Comparison of ENCODE assay signal across 8 cellular contexts in genomic region chr14:69191340-69192111, GRCh38. TPM values are rescaled to one million over a fixed set of nuclear protein-coding genes. Genes with fewer than 3 reads are reported as not detected.
DNase-seq lines count a peak whose midpoint lies in the region; ATAC-seq and TF ChIP-seq lines count a peak whose summit lies in the region.

TSS of gene EXD2 (plus strand) at chr14:69191498. CDS start at chr14:69209471, 17,973 bp downstream.

- H3K4me1 Mint-ChIP-seq in neural crest cell: peaks cover 17% of the 10 kb centered on the region

- H3K9ac ChIP-seq in Karpas-422 (ENCODE audit: low read length): peak within 1 kb of the TSS; percentile 80
- peak within 1 kb of the TSS; percentile 74 to 88 for H3K9ac ChIP-seq in stomach smooth muscle (ENCODE audit: low read length in 2 of 2)

- H3K4me2 ChIP-seq in Karpas-422 (ENCODE audit: low read depth, low read length, poor library complexity, severe bottlenecking): peak within 1 kb of the TSS; percentile 75

- no peaks in the 10 kb centered on the region for H3K36me3 ChIP-seq in Karpas-422 (ENCODE audit: insufficient read depth, low read length)
- H3K36me3 ChIP-seq in RWPE2 (ENCODE audit: low read depth): peaks cover 10% of the 10 kb centered on the region; the same call in 1 of the 2 replicates
- no peaks in the 10 kb centered on the region for H3K36me3 ChIP-seq in stomach smooth muscle (ENCODE audit: control insufficient read depth in 2 of 2, insufficient read depth in 2 of 2, low read length in 2 of 2)

- TF ChIP-seq CTCF in RWPE2 (IDR thresholded peaks at IDR 0.05; ENCODE audit: poor library complexity, severe bottlenecking) (no peak), foreskin keratinocyte (conservative IDR thresholded peaks at IDR 0.05) (no peak), neural crest cell (conservative IDR thresholded peaks at IDR 0.05) (no peak)

- H2AFZ ChIP-seq in Karpas-422 (ENCODE audit: low read length): peak within 1 kb of the TSS; percentile 97

- peaks cover 4% of the 10 kb centered on the region for H3K36me3 Mint-ChIP-seq in neural crest cell (ENCODE audit: low read depth)

- no peak within 1 kb of the TSS for H3K27ac ChIP-seq in Karpas-422 (ENCODE audit: low read length)
- H3K27ac ChIP-seq in RWPE2 (ENCODE audit: poor library complexity, severe bottlenecking): peak within 1 kb of the TSS; percentile 61
- H3K27ac ChIP-seq in foreskin keratinocyte: peak within 1 kb of the TSS; percentile 77
- H3K27ac ChIP-seq in stomach smooth muscle (ENCODE audit: low read length): peak within 1 kb of the TSS; percentile 31

- H3K4me3 ChIP-seq in Karpas-422 (ENCODE audit: low read length) (peak within 1 kb of the TSS; percentile 90), RWPE2 (ENCODE audit: severe bottlenecking) (peak within 1 kb of the TSS; percentile 56), stomach smooth muscle (ENCODE audit: low read length in 2 of 2) (peak within 1 kb of the TSS; percentile 68 to 95)

- peaks cover 2% of the 10 kb centered on the region for H3K27me3 Mint-ChIP-seq in neural crest cell (ENCODE audit: low read depth)

- peak; percentile 81 for DNase-seq in DMS53 treated with DMSO at 0.1 percent for 48 hours (lab: John Stamatoyannopoulos, UW; ENCODE audit: unreplicated experiment)
- peak; percentile 97 for DNase-seq in Karpas-422
- DNase-seq in RWPE2 (ENCODE audit: low spot score): peak; percentile 96
- DNase-seq in activated gamma-delta T cell treated with anti-CD3 and anti-CD28 coated beads, Interleukin-2, amount 50 U/mL, for 16 hours (ENCODE audit: low read depth): peak; percentile 57
- DNase-seq in foreskin keratinocyte: peak; percentile 79 to 91
- DNase-seq in neural crest cell (ENCODE audit: low read depth, low spot score): peak; percentile 66

- no peaks in the 10 kb centered on the region for H3K9me2 ChIP-seq in Karpas-422 (replicated peaks; ENCODE audit: insufficient read depth, low read length)

- H3K4me3 Mint-ChIP-seq in neural crest cell: peak within 1 kb of the TSS; percentile 98

- no peaks in the 10 kb centered on the region for H3K9me3 Mint-ChIP-seq in neural crest cell

- peaks cover 21% of the 10 kb centered on the region for H3K79me2 ChIP-seq in Karpas-422 (ENCODE audit: low read length)

- no peaks in the 10 kb centered on the region for H4K20me1 ChIP-seq in Karpas-422 (ENCODE audit: insufficient read depth, low read depth, low read length)

- H3K4me1 ChIP-seq in Karpas-422 (ENCODE audit: low read length) (peaks cover 23% of the 10 kb centered on the region), RWPE2 (ENCODE audit: insufficient read depth, poor library complexity, severe bottlenecking) (peaks cover 16% of the 10 kb centered on the region), foreskin keratinocyte (peaks cover 3% of the 10 kb centered on the region), stomach smooth muscle (ENCODE audit: control insufficient read depth, insufficient read depth, low read length) (peaks cover 2% of the 10 kb centered on the region)

- H3K27me3 ChIP-seq in Karpas-422 (ENCODE audit: low read length) (no peaks in the 10 kb centered on the region), RWPE2 (ENCODE audit: insufficient read depth, poor library complexity, severe bottlenecking) (no peaks in the 10 kb centered on the region), foreskin keratinocyte (no peaks in the 10 kb centered on the region), stomach smooth muscle (ENCODE audit: control insufficient read depth in 1 of 2, insufficient read depth in 2 of 2, low read length in 2 of 2) (no peaks in the 10 kb centered on the region)

- ATAC-seq in GM21737 (IDR thresholded peaks at IDR 0.05; ENCODE audit: unreplicated experiment) (peak; percentile 84), RWPE2 (ENCODE audit: low read depth) (peak; percentile 98), foreskin keratinocyte (peak; percentile 93)

- no peaks in the 10 kb centered on the region for H3K9me3 ChIP-seq in Karpas-422 (ENCODE audit: low read length)
- H3K9me3 ChIP-seq in RWPE2 (ENCODE audit: severe bottlenecking): no peaks in the 10 kb centered on the region
- no peaks in the 10 kb centered on the region for H3K9me3 ChIP-seq in stomach smooth muscle (ENCODE audit: control insufficient read depth in 2 of 2, low read length in 2 of 2)

- H3K27ac Mint-ChIP-seq in neural crest cell (ENCODE audit: unreplicated experiment): peak within 1 kb of the TSS; percentile 98

RNA-seq across cellular contexts. Expression of gene EXD2, which starts in this region (rescaled TPM):
- total RNA-seq in Karpas-422 (2014; rRNA removed; shearing (Covaris generic); ENCODE audit: low replicate concordance): 12.6 and 21.3 TPM in 2 replicates
- total RNA-seq in foreskin keratinocyte (15.7 and 18.0 TPM in 2 replicates), neural crest cell (18.9 and 20.9 TPM in 2 replicates)
- 8.9 and 9.4 TPM in 2 replicates for polyA plus RNA-seq in foreskin keratinocyte
